In genomic region chr3:33388374-33389100, GRCh38 we compare ENCODE assay signal across 2 cellular contexts.
A peak's percentile ranks its signal among the peaks of the same experiment; 100 is the strongest.
TF ChIP-seq lines count a peak whose summit lies in the region.

No MANE protein-coding gene starts in this region.

TF ChIP-seq in HEK293, 187 proteins besides CTCF, POLR2A, EP300 and RAD21:
- TF ChIP-seq OSR2 (tag by site-specific recombination; IDR thresholded peaks at IDR 0.05), result no peak
- TF ChIP-seq ZNF558 (tag by site-specific recombination; IDR thresholded peaks at IDR 0.05), result no peak
- peak; percentile 77 for TF ChIP-seq PRDM6 (tag by site-specific recombination; IDR thresholded peaks at IDR 0.05)
- TF ChIP-seq SP7 (tag by site-specific recombination; IDR thresholded peaks at IDR 0.05), result no peak
- TF ChIP-seq HOXD13 (CRISPR knock-in tag; IDR thresholded peaks at IDR 0.05; ENCODE audit: borderline replicate concordance), result no peak
- TF ChIP-seq ZNF600 (tag by site-specific recombination; IDR thresholded peaks at IDR 0.05), result no peak
- no peak for TF ChIP-seq ZNF660 (tag by site-specific recombination; IDR thresholded peaks at IDR 0.05)
- TF ChIP-seq FEZF1 (tag by site-specific recombination; IDR thresholded peaks at IDR 0.05), result peak; percentile 68

TF ChIP-seq in GM12878, 131 proteins besides CTCF, POLR2A, EP300 and RAD21:
- no peak for TF ChIP-seq IRF3 (IDR thresholded peaks at IDR 0.05)
- TF ChIP-seq SREBF2 (IDR thresholded peaks at IDR 0.05; ENCODE audit: low read length), result no peak
- TF ChIP-seq NBN (IDR thresholded peaks at IDR 0.05), result no peak
- TF ChIP-seq CEBPZ (IDR thresholded peaks at IDR 0.05; ENCODE audit: low read depth, low read length), result no peak
- TF ChIP-seq CBX3 (IDR thresholded peaks at IDR 0.05; ENCODE audit: borderline replicate concordance, low read depth), result no peak
- no peak for TF ChIP-seq ELK1 (IDR thresholded peaks at IDR 0.05; ENCODE audit: low read depth, low read length)
- TF ChIP-seq NR2C2 (IDR thresholded peaks at IDR 0.05; ENCODE audit: borderline replicate concordance, control insufficient read depth, insufficient read length, low read depth), result no peak
- no peak for TF ChIP-seq ATF2 (IDR thresholded peaks at IDR 0.05; ENCODE audit: low read length)
- no peak for TF ChIP-seq SUPT20H (IDR thresholded peaks at IDR 0.05; ENCODE audit: borderline replicate concordance, control insufficient read depth, low read depth, low read length)
- TF ChIP-seq RELA (IDR thresholded peaks at IDR 0.05; ENCODE audit: borderline replicate concordance, partially characterized antibody), result no peak
- no peak for TF ChIP-seq MYC (IDR thresholded peaks at IDR 0.05; ENCODE audit: insufficient read depth, insufficient read length, insufficient replicate concordance, low read length, severe bottlenecking)
- TF ChIP-seq E4F1 (IDR thresholded peaks at IDR 0.05; ENCODE audit: borderline replicate concordance, partially characterized antibody), result no peak
- TF ChIP-seq KAT2A (conservative IDR thresholded peaks at IDR 0.05; ENCODE audit: control insufficient read depth, low read depth, low read length), result no peak
- no peak for TF ChIP-seq HSF1 (IDR thresholded peaks at IDR 0.05; ENCODE audit: low read depth, low read length)
TF ChIP-seq in GM12878: peak in this region for 0.
